In the genomic region with DNA sequence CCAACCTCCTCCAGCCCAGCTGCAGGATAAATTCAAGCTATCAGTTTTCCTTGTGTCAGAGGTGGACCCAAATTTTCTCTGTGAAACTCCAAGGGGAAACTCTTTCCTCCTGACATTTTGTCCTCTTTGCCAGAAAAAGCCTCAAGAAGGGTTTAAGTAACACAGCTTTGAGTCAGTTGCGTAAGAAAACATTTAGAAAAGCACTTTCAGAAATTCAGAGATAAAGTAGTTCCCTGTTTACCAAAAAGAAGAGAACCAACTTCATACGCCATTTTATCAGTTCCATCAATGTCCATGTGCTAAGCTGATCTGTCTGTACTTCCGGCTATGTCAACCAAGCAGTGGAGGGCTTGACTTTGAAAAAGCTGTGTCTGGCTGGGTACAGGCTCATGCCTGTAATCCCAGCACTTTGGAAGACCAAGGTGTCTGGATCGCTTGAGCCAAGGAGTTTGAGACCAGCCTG, we compare ENCODE assay signal across 1 cellular context.
TF ChIP-seq lines count a peak whose summit lies in the region.

No MANE protein-coding gene starts in this region.

TF ChIP-seq in K562, 482 proteins besides CTCF, POLR2A, EP300 and RAD21 (continued from another document and continues in another):
- TF ChIP-seq, protein P1, sequence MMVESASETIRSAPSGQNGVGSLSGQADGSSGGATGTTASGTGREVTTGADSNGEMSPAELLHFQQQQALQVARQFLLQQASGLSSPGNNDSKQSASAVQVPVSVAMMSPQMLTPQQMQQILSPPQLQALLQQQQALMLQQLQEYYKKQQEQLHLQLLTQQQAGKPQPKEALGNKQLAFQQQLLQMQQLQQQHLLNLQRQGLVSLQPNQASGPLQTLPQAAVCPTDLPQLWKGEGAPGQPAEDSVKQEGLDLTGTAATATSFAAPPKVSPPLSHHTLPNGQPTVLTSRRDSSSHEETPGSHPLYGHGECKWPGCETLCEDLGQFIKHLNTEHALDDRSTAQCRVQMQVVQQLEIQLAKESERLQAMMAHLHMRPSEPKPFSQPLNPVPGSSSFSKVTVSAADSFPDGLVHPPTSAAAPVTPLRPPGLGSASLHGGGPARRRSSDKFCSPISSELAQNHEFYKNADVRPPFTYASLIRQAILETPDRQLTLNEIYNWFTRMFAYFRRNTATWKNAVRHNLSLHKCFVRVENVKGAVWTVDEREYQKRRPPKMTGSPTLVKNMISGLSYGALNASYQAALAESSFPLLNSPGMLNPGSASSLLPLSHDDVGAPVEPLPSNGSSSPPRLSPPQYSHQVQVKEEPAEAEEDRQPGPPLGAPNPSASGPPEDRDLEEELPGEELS (CRISPR knock-in tag; IDR thresholded peaks at IDR 0.05; ENCODE audit: borderline replicate concordance) = no peak
- TF ChIP-seq, protein P2, sequence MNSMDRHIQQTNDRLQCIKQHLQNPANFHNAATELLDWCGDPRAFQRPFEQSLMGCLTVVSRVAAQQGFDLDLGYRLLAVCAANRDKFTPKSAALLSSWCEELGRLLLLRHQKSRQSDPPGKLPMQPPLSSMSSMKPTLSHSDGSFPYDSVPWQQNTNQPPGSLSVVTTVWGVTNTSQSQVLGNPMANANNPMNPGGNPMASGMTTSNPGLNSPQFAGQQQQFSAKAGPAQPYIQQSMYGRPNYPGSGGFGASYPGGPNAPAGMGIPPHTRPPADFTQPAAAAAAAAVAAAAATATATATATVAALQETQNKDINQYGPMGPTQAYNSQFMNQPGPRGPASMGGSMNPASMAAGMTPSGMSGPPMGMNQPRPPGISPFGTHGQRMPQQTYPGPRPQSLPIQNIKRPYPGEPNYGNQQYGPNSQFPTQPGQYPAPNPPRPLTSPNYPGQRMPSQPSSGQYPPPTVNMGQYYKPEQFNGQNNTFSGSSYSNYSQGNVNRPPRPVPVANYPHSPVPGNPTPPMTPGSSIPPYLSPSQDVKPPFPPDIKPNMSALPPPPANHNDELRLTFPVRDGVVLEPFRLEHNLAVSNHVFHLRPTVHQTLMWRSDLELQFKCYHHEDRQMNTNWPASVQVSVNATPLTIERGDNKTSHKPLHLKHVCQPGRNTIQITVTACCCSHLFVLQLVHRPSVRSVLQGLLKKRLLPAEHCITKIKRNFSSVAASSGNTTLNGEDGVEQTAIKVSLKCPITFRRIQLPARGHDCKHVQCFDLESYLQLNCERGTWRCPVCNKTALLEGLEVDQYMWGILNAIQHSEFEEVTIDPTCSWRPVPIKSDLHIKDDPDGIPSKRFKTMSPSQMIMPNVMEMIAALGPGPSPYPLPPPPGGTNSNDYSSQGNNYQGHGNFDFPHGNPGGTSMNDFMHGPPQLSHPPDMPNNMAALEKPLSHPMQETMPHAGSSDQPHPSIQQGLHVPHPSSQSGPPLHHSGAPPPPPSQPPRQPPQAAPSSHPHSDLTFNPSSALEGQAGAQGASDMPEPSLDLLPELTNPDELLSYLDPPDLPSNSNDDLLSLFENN (IDR thresholded peaks at IDR 0.05; ENCODE audit: low read depth in 2 of 2, low read length in 2 of 2) = no peak
- TF ChIP-seq SNRNP70 (optimal IDR thresholded peaks at IDR 0.05; ENCODE audit: low read depth, low read length) (no peak), SP2 (IDR thresholded peaks at IDR 0.05; ENCODE audit: extremely low read depth, low read depth, low read length, poor library complexity, severe bottlenecking) (no peak), KDM4B (IDR thresholded peaks at IDR 0.05; ENCODE audit: borderline replicate concordance in 2 of 2, low read depth in 1 of 2) (no peak), YBX1 (IDR thresholded peaks at IDR 0.05) (no peak), ZNF316 (IDR thresholded peaks at IDR 0.05) (no peak), ZNF263 (CRISPR knock-in tag; IDR thresholded peaks at IDR 0.05; ENCODE audit: borderline replicate concordance) (no peak), CREBBP (IDR thresholded peaks at IDR 0.05; ENCODE audit: low read depth, low read length) (no peak), EZH2 (IDR thresholded peaks at IDR 0.05; ENCODE audit: borderline replicate concordance, low read depth, low read length) (no peak), BACH1 (tag; IDR thresholded peaks at IDR 0.05) (peak; percentile 77), POLR2B (IDR thresholded peaks at IDR 0.05; ENCODE audit: low read depth, partially characterized antibody) (no peak), PTRF (tag; IDR thresholded peaks at IDR 0.05) (peak; percentile 52; the same call in 1 of the 2 replicates), ZNF57 (CRISPR knock-in tag; IDR thresholded peaks at IDR 0.05) (no peak), ZNF764 (CRISPR knock-in tag; IDR thresholded peaks at IDR 0.05; ENCODE audit: low read depth) (no peak), LCOR (CRISPR knock-in tag; IDR thresholded peaks at IDR 0.05) (no peak), POU5F1 (IDR thresholded peaks at IDR 0.05; ENCODE audit: borderline replicate concordance, low read depth, low read length, partially characterized antibody) (no peak), RFX5 (IDR thresholded peaks at IDR 0.05; ENCODE audit: low read depth, low read length) (no peak), NFXL1 (CRISPR knock-in tag; IDR thresholded peaks at IDR 0.05) (no peak), MEIS2 (IDR thresholded peaks at IDR 0.05; ENCODE audit: partially characterized antibody) (no peak), SP1 (CRISPR knock-in tag; IDR thresholded peaks at IDR 0.05) (no peak), POLR2G (IDR thresholded peaks at IDR 0.05; ENCODE audit: low read depth, low read length) (no peak), SIN3A (IDR thresholded peaks at IDR 0.05; ENCODE audit: borderline replicate concordance in 2 of 2, control insufficient read depth in 1 of 2, low read depth in 2 of 2, low read length in 2 of 2) (no peak), ZNF778 (CRISPR knock-in tag; IDR thresholded peaks at IDR 0.05) (no peak)
- TF ChIP-seq, protein P3, sequence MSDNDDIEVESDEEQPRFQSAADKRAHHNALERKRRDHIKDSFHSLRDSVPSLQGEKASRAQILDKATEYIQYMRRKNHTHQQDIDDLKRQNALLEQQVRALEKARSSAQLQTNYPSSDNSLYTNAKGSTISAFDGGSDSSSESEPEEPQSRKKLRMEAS (CRISPR knock-in tag; IDR thresholded peaks at IDR 0.05) = peak; percentile 48; the same call in 1 of the 2 replicates
- TF ChIP-seq, protein P4, sequence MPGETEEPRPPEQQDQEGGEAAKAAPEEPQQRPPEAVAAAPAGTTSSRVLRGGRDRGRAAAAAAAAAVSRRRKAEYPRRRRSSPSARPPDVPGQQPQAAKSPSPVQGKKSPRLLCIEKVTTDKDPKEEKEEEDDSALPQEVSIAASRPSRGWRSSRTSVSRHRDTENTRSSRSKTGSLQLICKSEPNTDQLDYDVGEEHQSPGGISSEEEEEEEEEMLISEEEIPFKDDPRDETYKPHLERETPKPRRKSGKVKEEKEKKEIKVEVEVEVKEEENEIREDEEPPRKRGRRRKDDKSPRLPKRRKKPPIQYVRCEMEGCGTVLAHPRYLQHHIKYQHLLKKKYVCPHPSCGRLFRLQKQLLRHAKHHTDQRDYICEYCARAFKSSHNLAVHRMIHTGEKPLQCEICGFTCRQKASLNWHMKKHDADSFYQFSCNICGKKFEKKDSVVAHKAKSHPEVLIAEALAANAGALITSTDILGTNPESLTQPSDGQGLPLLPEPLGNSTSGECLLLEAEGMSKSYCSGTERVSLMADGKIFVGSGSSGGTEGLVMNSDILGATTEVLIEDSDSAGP (CRISPR knock-in tag; IDR thresholded peaks at IDR 0.05) = no peak
- TF ChIP-seq, protein P5, sequence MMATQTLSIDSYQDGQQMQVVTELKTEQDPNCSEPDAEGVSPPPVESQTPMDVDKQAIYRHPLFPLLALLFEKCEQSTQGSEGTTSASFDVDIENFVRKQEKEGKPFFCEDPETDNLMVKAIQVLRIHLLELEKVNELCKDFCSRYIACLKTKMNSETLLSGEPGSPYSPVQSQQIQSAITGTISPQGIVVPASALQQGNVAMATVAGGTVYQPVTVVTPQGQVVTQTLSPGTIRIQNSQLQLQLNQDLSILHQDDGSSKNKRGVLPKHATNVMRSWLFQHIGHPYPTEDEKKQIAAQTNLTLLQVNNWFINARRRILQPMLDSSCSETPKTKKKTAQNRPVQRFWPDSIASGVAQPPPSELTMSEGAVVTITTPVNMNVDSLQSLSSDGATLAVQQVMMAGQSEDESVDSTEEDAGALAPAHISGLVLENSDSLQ (IDR thresholded peaks at IDR 0.05) = no peak
- TF ChIP-seq, protein P6, sequence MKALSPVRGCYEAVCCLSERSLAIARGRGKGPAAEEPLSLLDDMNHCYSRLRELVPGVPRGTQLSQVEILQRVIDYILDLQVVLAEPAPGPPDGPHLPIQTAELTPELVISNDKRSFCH (CRISPR knock-in tag; IDR thresholded peaks at IDR 0.05) = no peak
- TF ChIP-seq, protein P6 (tag; IDR thresholded peaks at IDR 0.05) = peak; percentile 76
- TF ChIP-seq, protein P7, sequence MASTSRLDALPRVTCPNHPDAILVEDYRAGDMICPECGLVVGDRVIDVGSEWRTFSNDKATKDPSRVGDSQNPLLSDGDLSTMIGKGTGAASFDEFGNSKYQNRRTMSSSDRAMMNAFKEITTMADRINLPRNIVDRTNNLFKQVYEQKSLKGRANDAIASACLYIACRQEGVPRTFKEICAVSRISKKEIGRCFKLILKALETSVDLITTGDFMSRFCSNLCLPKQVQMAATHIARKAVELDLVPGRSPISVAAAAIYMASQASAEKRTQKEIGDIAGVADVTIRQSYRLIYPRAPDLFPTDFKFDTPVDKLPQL (IDR thresholded peaks at IDR 0.05; ENCODE audit: extremely low read depth, insufficient read length) = no peak
- TF ChIP-seq, protein P8, sequence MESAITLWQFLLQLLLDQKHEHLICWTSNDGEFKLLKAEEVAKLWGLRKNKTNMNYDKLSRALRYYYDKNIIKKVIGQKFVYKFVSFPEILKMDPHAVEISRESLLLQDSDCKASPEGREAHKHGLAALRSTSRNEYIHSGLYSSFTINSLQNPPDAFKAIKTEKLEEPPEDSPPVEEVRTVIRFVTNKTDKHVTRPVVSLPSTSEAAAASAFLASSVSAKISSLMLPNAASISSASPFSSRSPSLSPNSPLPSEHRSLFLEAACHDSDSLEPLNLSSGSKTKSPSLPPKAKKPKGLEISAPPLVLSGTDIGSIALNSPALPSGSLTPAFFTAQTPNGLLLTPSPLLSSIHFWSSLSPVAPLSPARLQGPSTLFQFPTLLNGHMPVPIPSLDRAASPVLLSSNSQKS (CRISPR knock-in tag; IDR thresholded peaks at IDR 0.05) = no peak
- TF ChIP-seq, protein P9, sequence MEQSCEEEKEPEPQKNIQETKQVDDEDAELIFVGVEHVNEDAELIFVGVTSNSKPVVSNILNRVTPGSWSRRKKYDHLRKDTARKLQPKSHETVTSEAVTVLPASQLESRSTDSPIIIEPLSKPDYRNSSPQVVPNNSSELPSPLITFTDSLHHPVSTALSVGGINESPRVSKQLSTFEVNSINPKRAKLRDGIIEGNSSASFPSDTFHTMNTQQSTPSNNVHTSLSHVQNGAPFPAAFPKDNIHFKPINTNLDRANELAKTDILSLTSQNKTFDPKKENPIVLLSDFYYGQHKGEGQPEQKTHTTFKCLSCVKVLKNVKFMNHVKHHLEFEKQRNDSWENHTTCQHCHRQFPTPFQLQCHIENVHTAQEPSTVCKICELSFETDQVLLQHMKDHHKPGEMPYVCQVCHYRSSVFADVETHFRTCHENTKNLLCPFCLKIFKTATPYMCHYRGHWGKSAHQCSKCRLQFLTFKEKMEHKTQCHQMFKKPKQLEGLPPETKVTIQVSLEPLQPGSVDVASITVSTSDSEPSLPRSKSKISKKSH (CRISPR knock-in tag; IDR thresholded peaks at IDR 0.05) = no peak
- TF ChIP-seq, protein P10, sequence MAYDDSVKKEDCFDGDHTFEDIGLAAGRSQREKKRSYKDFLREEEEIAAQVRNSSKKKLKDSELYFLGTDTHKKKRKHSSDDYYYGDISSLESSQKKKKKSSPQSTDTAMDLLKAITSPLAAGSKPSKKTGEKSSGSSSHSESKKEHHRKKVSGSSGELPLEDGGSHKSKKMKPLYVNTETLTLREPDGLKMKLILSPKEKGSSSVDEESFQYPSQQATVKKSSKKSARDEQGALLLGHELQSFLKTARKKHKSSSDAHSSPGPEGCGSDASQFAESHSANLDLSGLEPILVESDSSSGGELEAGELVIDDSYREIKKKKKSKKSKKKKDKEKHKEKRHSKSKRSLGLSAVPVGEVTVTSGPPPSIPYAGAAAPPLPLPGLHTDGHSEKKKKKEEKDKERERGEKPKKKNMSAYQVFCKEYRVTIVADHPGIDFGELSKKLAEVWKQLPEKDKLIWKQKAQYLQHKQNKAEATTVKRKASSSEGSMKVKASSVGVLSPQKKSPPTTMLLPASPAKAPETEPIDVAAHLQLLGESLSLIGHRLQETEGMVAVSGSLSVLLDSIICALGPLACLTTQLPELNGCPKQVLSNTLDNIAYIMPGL (CRISPR knock-in tag; IDR thresholded peaks at IDR 0.05) = no peak
- TF ChIP-seq, protein P11, sequence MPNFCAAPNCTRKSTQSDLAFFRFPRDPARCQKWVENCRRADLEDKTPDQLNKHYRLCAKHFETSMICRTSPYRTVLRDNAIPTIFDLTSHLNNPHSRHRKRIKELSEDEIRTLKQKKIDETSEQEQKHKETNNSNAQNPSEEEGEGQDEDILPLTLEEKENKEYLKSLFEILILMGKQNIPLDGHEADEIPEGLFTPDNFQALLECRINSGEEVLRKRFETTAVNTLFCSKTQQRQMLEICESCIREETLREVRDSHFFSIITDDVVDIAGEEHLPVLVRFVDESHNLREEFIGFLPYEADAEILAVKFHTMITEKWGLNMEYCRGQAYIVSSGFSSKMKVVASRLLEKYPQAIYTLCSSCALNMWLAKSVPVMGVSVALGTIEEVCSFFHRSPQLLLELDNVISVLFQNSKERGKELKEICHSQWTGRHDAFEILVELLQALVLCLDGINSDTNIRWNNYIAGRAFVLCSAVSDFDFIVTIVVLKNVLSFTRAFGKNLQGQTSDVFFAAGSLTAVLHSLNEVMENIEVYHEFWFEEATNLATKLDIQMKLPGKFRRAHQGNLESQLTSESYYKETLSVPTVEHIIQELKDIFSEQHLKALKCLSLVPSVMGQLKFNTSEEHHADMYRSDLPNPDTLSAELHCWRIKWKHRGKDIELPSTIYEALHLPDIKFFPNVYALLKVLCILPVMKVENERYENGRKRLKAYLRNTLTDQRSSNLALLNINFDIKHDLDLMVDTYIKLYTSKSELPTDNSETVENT (CRISPR knock-in tag; IDR thresholded peaks at IDR 0.05) = no peak
- TF ChIP-seq, protein P12, sequence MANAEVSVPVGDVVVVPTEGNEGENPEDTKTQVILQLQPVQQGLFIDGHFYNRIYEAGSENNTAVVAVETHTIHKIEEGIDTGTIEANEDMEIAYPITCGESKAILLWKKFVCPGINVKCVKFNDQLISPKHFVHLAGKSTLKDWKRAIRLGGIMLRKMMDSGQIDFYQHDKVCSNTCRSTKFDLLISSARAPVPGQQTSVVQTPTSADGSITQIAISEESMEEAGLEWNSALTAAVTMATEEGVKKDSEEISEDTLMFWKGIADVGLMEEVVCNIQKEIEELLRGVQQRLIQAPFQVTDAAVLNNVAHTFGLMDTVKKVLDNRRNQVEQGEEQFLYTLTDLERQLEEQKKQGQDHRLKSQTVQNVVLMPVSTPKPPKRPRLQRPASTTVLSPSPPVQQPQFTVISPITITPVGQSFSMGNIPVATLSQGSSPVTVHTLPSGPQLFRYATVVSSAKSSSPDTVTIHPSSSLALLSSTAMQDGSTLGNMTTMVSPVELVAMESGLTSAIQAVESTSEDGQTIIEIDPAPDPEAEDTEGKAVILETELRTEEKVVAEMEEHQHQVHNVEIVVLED (CRISPR knock-in tag; IDR thresholded peaks at IDR 0.05) = no peak
- TF ChIP-seq, protein P13, sequence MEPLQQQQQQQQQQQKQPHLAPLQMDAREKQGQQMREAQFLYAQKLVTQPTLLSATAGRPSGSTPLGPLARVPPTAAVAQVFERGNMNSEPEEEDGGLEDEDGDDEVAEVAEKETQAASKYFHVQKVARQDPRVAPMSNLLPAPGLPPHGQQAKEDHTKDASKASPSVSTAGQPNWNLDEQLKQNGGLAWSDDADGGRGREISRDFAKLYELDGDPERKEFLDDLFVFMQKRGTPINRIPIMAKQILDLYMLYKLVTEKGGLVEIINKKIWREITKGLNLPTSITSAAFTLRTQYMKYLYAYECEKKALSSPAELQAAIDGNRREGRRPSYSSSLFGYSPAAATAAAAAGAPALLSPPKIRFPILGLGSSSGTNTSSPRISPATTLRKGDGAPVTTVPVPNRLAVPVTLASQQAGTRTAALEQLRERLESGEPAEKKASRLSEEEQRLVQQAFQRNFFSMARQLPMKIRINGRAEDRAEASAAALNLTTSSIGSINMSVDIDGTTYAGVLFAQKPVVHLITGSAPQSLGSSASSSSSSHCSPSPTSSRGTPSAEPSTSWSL (CRISPR knock-in tag; IDR thresholded peaks at IDR 0.05; ENCODE audit: borderline replicate concordance) = no peak
